Comparison of ENCODE assay signal across 13 cellular contexts in the genomic region with DNA sequence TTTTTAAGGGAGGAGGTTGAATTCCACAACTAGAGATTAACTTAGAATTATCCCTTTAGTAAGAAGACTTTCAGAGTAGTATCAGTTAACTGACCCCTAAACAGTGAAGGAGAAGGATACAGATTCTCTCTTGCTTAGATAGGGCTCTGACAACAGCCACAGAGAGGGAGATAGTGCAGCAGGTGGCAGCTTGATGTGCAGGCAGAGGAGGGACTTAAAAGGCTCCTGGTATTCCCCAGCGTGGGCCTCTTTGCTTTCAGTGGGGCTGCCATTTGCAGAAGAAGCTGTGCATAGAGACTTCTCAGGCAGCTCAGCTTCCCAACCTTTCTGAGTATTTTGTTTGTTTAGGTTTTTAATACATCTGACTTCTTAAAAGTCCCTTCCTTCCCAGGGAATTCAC. TPM values are rescaled to one million over a fixed set of nuclear protein-coding genes. Genes with fewer than 3 reads are reported as not detected.
A peak's percentile ranks its signal among the peaks of the same experiment; 100 is the strongest.
DNase-seq lines count a peak whose midpoint lies in the region; ATAC-seq and TF ChIP-seq lines count a peak whose summit lies in the region.
"Had no signal": no experiment of that assay in that cellular context is flagged by ENCODE, and none has a peak within 500 bp of the region (broad histone marks: within the 10 kb centered on the region; RNA-seq: fewer than 3 reads in every experiment).

No MANE protein-coding gene starts in this region.

- H3K18ac ChIP-seq in H9 (ENCODE audit: insufficient read length, low read depth, low read length) (no peak overlapping the region), mesendoderm (ENCODE audit: low read length) (no peak overlapping the region)

- H3K36me3 Mint-ChIP-seq in H9 (ENCODE audit: insufficient read depth in 1 of 3, low read depth in 3 of 3): no peaks in the 10 kb centered on the region
- H3K36me3 Mint-ChIP-seq in naive thymus-derived CD8-positive, alpha-beta T cell: no peaks in the 10 kb centered on the region
- H3K36me3 Mint-ChIP-seq: CD8-positive, alpha-beta memory T cell had no signal

- H3K4me1 ChIP-seq in H9 (ENCODE audit: insufficient read depth, low read length): no peaks in the 10 kb centered on the region
- H3K4me1 ChIP-seq in mesendoderm (ENCODE audit: control insufficient read depth, low read depth, low read length): no peaks in the 10 kb centered on the region
- H3K4me1 ChIP-seq in Karpas-422 (ENCODE audit: low read length): peaks cover 15% of the 10 kb centered on the region
- H3K4me1 ChIP-seq: adrenal gland, suprapubic skin had no signal

- no peak overlapping the region for H2BK15ac ChIP-seq in H9 (ENCODE audit: low read depth, low read length)
- no peak overlapping the region for H2BK15ac ChIP-seq in mesendoderm (replicated peaks; ENCODE audit: low read depth)

- H4K91ac ChIP-seq in H9 (ENCODE audit: insufficient read length, low read depth, low read length): no peak overlapping the region

- H4K8ac ChIP-seq in H9 (replicated peaks; ENCODE audit: insufficient read length, low read depth, low read length) (no peak overlapping the region), mesendoderm (ENCODE audit: low read depth, low read length) (no peak overlapping the region)

- H3K4me3 Mint-ChIP-seq in H9: no peak overlapping the region
- no peak overlapping the region for H3K4me3 Mint-ChIP-seq in naive thymus-derived CD8-positive, alpha-beta T cell
- H3K4me3 Mint-ChIP-seq: CD8-positive, alpha-beta memory T cell had no signal

- POLR2A ChIA-PET in naive thymus-derived CD8-positive, alpha-beta T cell (lab: Charles Lee): no interaction called here

- H3K79me1 ChIP-seq in H9 (ENCODE audit: insufficient read depth, low read depth, low read length, poor library complexity, severe bottlenecking) (no peaks in the 10 kb centered on the region), mesendoderm (ENCODE audit: low read length) (no peaks in the 10 kb centered on the region)

- H3K4me3 ChIP-seq in mesendoderm (ENCODE audit: low read length) (no peak overlapping the region), Karpas-422 (ENCODE audit: low read length) (no peak overlapping the region)
- H3K4me3 ChIP-seq: adrenal gland, suprapubic skin had no signal

- H3K27me3 ChIP-seq in H9 (ENCODE audit: insufficient read depth, low read length) (peaks cover 1% of the 10 kb centered on the region; the same call in 1 of the 2 replicates), mesendoderm (ENCODE audit: insufficient read depth, low read length, poor library complexity) (no peaks in the 10 kb centered on the region), Karpas-422 (ENCODE audit: low read length) (no peaks in the 10 kb centered on the region)
- H3K27me3 ChIP-seq: adrenal gland, suprapubic skin had no signal

- H2AK5ac ChIP-seq in H9 (ENCODE audit: insufficient read length, low read length): no peak overlapping the region
- H2AK5ac ChIP-seq in mesendoderm (ENCODE audit: low read length): no peak overlapping the region

- H3K27ac ChIP-seq in H9 (ENCODE audit: insufficient read length, low read depth, low read length): no peak overlapping the region
- no peak overlapping the region for H3K27ac ChIP-seq in mesendoderm (ENCODE audit: low read depth, low read length)
- H3K27ac ChIP-seq in Karpas-422 (ENCODE audit: low read length): no peak overlapping the region
- H3K27ac ChIP-seq: adrenal gland, suprapubic skin had no signal

- no peak overlapping the region for H3K14ac ChIP-seq in H9 (ENCODE audit: insufficient read depth, low read length)

- no CpG with 5 or more reads among the region's 1 CpG for WGBS in H9 (ENCODE audit: extremely low coverage, insufficient read length, low lambda C conversion rate)
- no CpG with 5 or more reads among the region's 1 CpG for WGBS in mesendoderm (ENCODE audit: extremely low coverage, insufficient coverage, low lambda C conversion rate)

- no peak overlapping the region for H3K27ac Mint-ChIP-seq in H9
- H3K27ac Mint-ChIP-seq in naive thymus-derived CD8-positive, alpha-beta T cell: no peak overlapping the region
- H3K27ac Mint-ChIP-seq: CD8-positive, alpha-beta memory T cell had no signal

- H3K9me3 Mint-ChIP-seq in H9: no peaks in the 10 kb centered on the region
- H3K9me3 Mint-ChIP-seq in naive thymus-derived CD8-positive, alpha-beta T cell: peaks cover 0 to 4% (median 0%) of the 10 kb centered on the region in 9 donors

- no peak overlapping the region for H2BK5ac ChIP-seq in H9 (ENCODE audit: insufficient read length, low read length)
- H2BK5ac ChIP-seq in mesendoderm (ENCODE audit: low read length): no peak overlapping the region

- H3K9ac ChIP-seq in H9 (ENCODE audit: extremely low read depth, insufficient read length, low read length) (no peak overlapping the region), mesendoderm (ENCODE audit: low read length) (no peak overlapping the region), Karpas-422 (ENCODE audit: low read length) (no peak overlapping the region)

- H2BK120ac ChIP-seq in H9 (ENCODE audit: low read depth, low read length, poor library complexity, severe bottlenecking) (no peak overlapping the region), mesendoderm (ENCODE audit: low read depth, low read length) (no peak overlapping the region)

- no peaks in the 10 kb centered on the region for H3K36me3 ChIP-seq in mesendoderm (ENCODE audit: control insufficient read depth, insufficient read depth, low read length)
- no peaks in the 10 kb centered on the region for H3K36me3 ChIP-seq in Karpas-422 (ENCODE audit: insufficient read depth, low read length)
- H3K36me3 ChIP-seq: adrenal gland, suprapubic skin had no signal

- H3K23ac ChIP-seq in H9 (ENCODE audit: insufficient read length, low read depth, low read length) (no peak overlapping the region), mesendoderm (ENCODE audit: low read length) (no peak overlapping the region)

- H3K9me3 ChIP-seq in H9 (ENCODE audit: control insufficient read depth, low read depth, low read length): no peaks in the 10 kb centered on the region
- H3K9me3 ChIP-seq in Karpas-422 (ENCODE audit: low read length): no peaks in the 10 kb centered on the region
- H3K9me3 ChIP-seq: adrenal gland, suprapubic skin had no signal

- no peak overlapping the region for H3T11ph ChIP-seq in H9 (ENCODE audit: low read length)

- H4K20me1 ChIP-seq in H9 (ENCODE audit: control insufficient read depth, insufficient read depth, insufficient read length) (no peaks in the 10 kb centered on the region), Karpas-422 (ENCODE audit: insufficient read depth, low read depth, low read length) (no peaks in the 10 kb centered on the region)

- peak; percentile 37 for ATAC-seq in GM18870 (IDR thresholded peaks at IDR 0.05; ENCODE audit: unreplicated experiment)
- ATAC-seq in naive thymus-derived CD8-positive, alpha-beta T cell: no peak
- ATAC-seq: sciatic nerve had no signal

- H3K27me3 Mint-ChIP-seq in H9 (ENCODE audit: low read depth): peaks cover 40% of the 10 kb centered on the region
- peaks cover 0 to 14% (median 6%) of the 10 kb centered on the region in 5 donors for H3K27me3 Mint-ChIP-seq in naive thymus-derived CD8-positive, alpha-beta T cell
- H3K27me3 Mint-ChIP-seq: CD8-positive, alpha-beta memory T cell had no signal

- TF ChIP-seq POLR2A in erythroblast (IDR thresholded peaks at IDR 0.05; ENCODE audit: low read length): no peak

- no peak overlapping the region for H4K5ac ChIP-seq in H9 (ENCODE audit: insufficient read length, low read depth, low read length)
- no peak overlapping the region for H4K5ac ChIP-seq in mesendoderm (ENCODE audit: low read length)

- no peak overlapping the region for H2AFZ ChIP-seq in H9 (ENCODE audit: low read length)
- H2AFZ ChIP-seq in Karpas-422 (ENCODE audit: low read length): no peak overlapping the region

- H3K23me2 ChIP-seq in H9 (ENCODE audit: insufficient read length, low read depth, low read length, poor library complexity, severe bottlenecking): no peaks in the 10 kb centered on the region

- peaks cover 5 to 12% of the 10 kb centered on the region in 2 experiments for H3K4me1 Mint-ChIP-seq in H9
- no peaks in the 10 kb centered on the region for H3K4me1 Mint-ChIP-seq in naive thymus-derived CD8-positive, alpha-beta T cell
- H3K4me1 Mint-ChIP-seq: CD8-positive, alpha-beta memory T cell had no signal

- no peaks in the 10 kb centered on the region for H3K79me2 ChIP-seq in H9 (ENCODE audit: insufficient read depth, low read length)
- no peaks in the 10 kb centered on the region for H3K79me2 ChIP-seq in mesendoderm (ENCODE audit: control insufficient read depth, insufficient read depth, low read length)
- H3K79me2 ChIP-seq in Karpas-422 (ENCODE audit: low read length): no peaks in the 10 kb centered on the region

- DNase-seq in H9 (peak; percentile 34), NCI-H187 treated with DMSO at 0.1 percent for 48 hours (lab: John Stamatoyannopoulos, UW) (peak; percentile 24), mesendoderm (peak; percentile 44), Karpas-422 (no peak), erythroblast (lab: John Stamatoyannopoulos, UW) (no peak)
- no peak for DNase-seq in naive thymus-derived CD8-positive, alpha-beta T cell
- DNase-seq: activated CD8-positive, alpha-beta memory T cell treated with anti-CD3 and anti-CD28 coated beads, Interleukin-2, amount 50 U/mL, for 48 hours; adrenal gland; CD8-positive, alpha-beta memory T cell; cortex of kidney had no signal

- no peak overlapping the region for H2BK20ac ChIP-seq in H9 (ENCODE audit: low read depth, low read length, poor library complexity, severe bottlenecking)

- no peaks in the 10 kb centered on the region for H3K9me2 ChIP-seq in Karpas-422 (replicated peaks; ENCODE audit: insufficient read depth, low read length)

- H3K4ac ChIP-seq in H9 (ENCODE audit: low read depth, low read length) (no peak overlapping the region), mesendoderm (ENCODE audit: low read depth, low read length) (no peak overlapping the region)

- no peak overlapping the region for H3K4me2 ChIP-seq in H9 (ENCODE audit: insufficient read depth, insufficient read length, low read length)
- H3K4me2 ChIP-seq in mesendoderm (ENCODE audit: low read length): no peak overlapping the region
- H3K4me2 ChIP-seq in Karpas-422 (ENCODE audit: low read depth, low read length, poor library complexity, severe bottlenecking): no peak overlapping the region

- TF ChIP-seq CTCF in H9 (conservative IDR thresholded peaks at IDR 0.05): no peak

- no peak overlapping the region for H2BK12ac ChIP-seq in H9 (ENCODE audit: insufficient read length, low read depth, low read length)

- no peak overlapping the region for H3K56ac ChIP-seq in H9 (ENCODE audit: insufficient read length, low read depth, low read length)
- no peak overlapping the region for H3K56ac ChIP-seq in mesendoderm (ENCODE audit: low read length)

RNA-seq across cellular contexts. Expression of a gene that starts 15.9 kb away (rescaled TPM):
- total RNA-seq in H9 (2021): 0.61 TPM in 2 replicates
- polyA plus RNA-seq in mesendoderm (2013, experiment 1 of 2): 0.98 TPM
- 0.97 TPM for polyA plus RNA-seq in mesendoderm (2013, experiment 2 of 2)
- total RNA-seq in Karpas-422 (2014; rRNA removed; shearing (Covaris generic); ENCODE audit: low replicate concordance): 7.9 and 10.0 TPM in 2 replicates
- not detected for total RNA-seq in naive thymus-derived CD8-positive, alpha-beta T cell
- polyA plus RNA-seq in naive thymus-derived CD8-positive, alpha-beta T cell: under 1 TPM in 1 of 3 donors, not detected in 2; 0.07 TPM
- polyA plus RNA-seq: CD8-positive, alpha-beta memory T cell had no signal

Comparison
In these comparisons a context has a peak if more than half of its experiments do, and no peak if none do; other contexts are left out.
1. DNase-seq: peak in H9 (single experiment), NCI-H187 treated with DMSO at 0.1 percent for 48 hours (single experiment) and mesendoderm (single experiment); none in Karpas-422 (single experiment), erythroblast (0 of 2) and naive thymus-derived CD8-positive, alpha-beta T cell (0 of 10).